9 cellular contexts compared by ENCODE assay signal in genomic region chr19:574658-575526, GRCh38. TPM values are rescaled to one million over a fixed set of nuclear protein-coding genes. Genes with fewer than 3 reads are reported as not detected.
DNase-seq lines count a peak whose midpoint lies in the region; ATAC-seq and TF ChIP-seq lines count a peak whose summit lies in the region.
"Had no signal": no experiment of that assay in that cellular context is flagged by ENCODE, and none has a peak within 500 bp of the region (broad histone marks: within the 10 kb centered on the region; RNA-seq: fewer than 3 reads in every experiment).

No MANE protein-coding gene starts in this region.

- no peak overlapping the region for H3K9ac ChIP-seq in OCI-LY3 (ENCODE audit: low read length)
- peak overlapping the region; percentile 25 to 27 for H3K9ac ChIP-seq in duodenal mucosa (ENCODE audit: low read depth in 1 of 2, low read length in 2 of 2)

- H3K4me3 ChIP-seq in OCI-LY3 (ENCODE audit: low read length) (peak overlapping the region; percentile 17; the same call in 1 of the 2 replicates), duodenal mucosa (ENCODE audit: low read depth in 1 of 2, low read length in 2 of 2) (peak overlapping the region; percentile 62 to 66), mucosa of descending colon (no peak overlapping the region)
- H3K4me3 ChIP-seq: SJSA1 had no signal

- H4K20me1 ChIP-seq in OCI-LY3 (ENCODE audit: insufficient read depth, low read length): peaks cover 66% of the 10 kb centered on the region

- no peak overlapping the region for H2AFZ ChIP-seq in OCI-LY3 (ENCODE audit: low read depth, low read length)

- TF ChIP-seq CTCF in OCI-LY3 (IDR thresholded peaks at IDR 0.05; ENCODE audit: low read depth, low read length) (no peak), mucosa of descending colon (IDR thresholded peaks at IDR 0.05) (no peak)

- H3K4me2 ChIP-seq in OCI-LY3 (ENCODE audit: low read length): peak overlapping the region; percentile 18

- H3K27ac ChIP-seq in OCI-LY3 (ENCODE audit: low read length) (no peak overlapping the region), duodenal mucosa (ENCODE audit: low read depth, low read length) (peak overlapping the region; percentile 30)
- H3K27ac ChIP-seq: SJSA1 had no signal

- ATAC-seq in mucosa of descending colon (peak; percentile 3), GM21619 (IDR thresholded peaks at IDR 0.05; ENCODE audit: unreplicated experiment) (no peak)

- intact Hi-C loops in mucosa of descending colon (cut with DNase I, micrococcal nuclease): no loop called here

- H3K27me3 ChIP-seq in OCI-LY3 (ENCODE audit: low read depth, low read length): no peaks in the 10 kb centered on the region
- H3K27me3 ChIP-seq in duodenal mucosa (ENCODE audit: control insufficient read depth in 1 of 2, insufficient read depth in 2 of 2, low read length in 2 of 2): no peaks in the 10 kb centered on the region
- H3K27me3 ChIP-seq: SJSA1 had no signal

- DNase-seq in GM03348 (ENCODE audit: low spot score) (peak; percentile 47), mucosa of descending colon (peak; percentile 40 to 56 (median 48)), LoVo (ENCODE audit: low spot score) (no peak), globus pallidus (ENCODE audit: low spot score) (no peak)
- no peak for DNase-seq in stimulated activated CD4-positive, alpha-beta T cell treated with anti-CD3 and anti-CD28 coated beads, Interleukin-15, amount 100 ng/mL, for 24 hours

- H3K79me2 ChIP-seq in OCI-LY3 (ENCODE audit: low read length): peaks cover 75% of the 10 kb centered on the region

- peaks cover 33% of the 10 kb centered on the region for H3K36me3 ChIP-seq in OCI-LY3 (replicated peaks; ENCODE audit: low read depth, low read length)
- peaks cover 0 to 7% of the 10 kb centered on the region in 2 donors for H3K36me3 ChIP-seq in duodenal mucosa (ENCODE audit: control insufficient read depth in 1 of 2, insufficient read depth in 2 of 2, low read length in 2 of 2)
- H3K36me3 ChIP-seq in mucosa of descending colon (ENCODE audit: low read depth): no peaks in the 10 kb centered on the region

- no peaks in the 10 kb centered on the region for H3K9me3 ChIP-seq in OCI-LY3 (ENCODE audit: insufficient read depth, low read length)
- H3K9me3 ChIP-seq in duodenal mucosa (ENCODE audit: control insufficient read depth in 1 of 2, low read length in 2 of 2): no peaks in the 10 kb centered on the region
- H3K9me3 ChIP-seq in mucosa of descending colon: no peaks in the 10 kb centered on the region

- H3K4me1 ChIP-seq in OCI-LY3 (ENCODE audit: low read length): peaks cover 17% of the 10 kb centered on the region
- H3K4me1 ChIP-seq in duodenal mucosa (ENCODE audit: control insufficient read depth in 1 of 2, insufficient read depth in 2 of 2, low read length in 2 of 2): peaks cover 14 to 35% of the 10 kb centered on the region in 2 donors
- H3K4me1 ChIP-seq in mucosa of descending colon (ENCODE audit: low read depth): peaks cover 31% of the 10 kb centered on the region

RNA-seq across cellular contexts. Expression of gene BSG, which starts 2.5 kb away (rescaled TPM):
- 1,000 to 10,000 TPM in 1 of 3 donors, 100 to 1,000 TPM in 2; 695 to 1,536 (median 896) TPM for total RNA-seq in mucosa of descending colon

RNA-seq across cellular contexts. Expression of gene HCN2, which starts 14.8 kb away (rescaled TPM):
- under 1 TPM; 0.12 to 0.89 (median 0.17) TPM for total RNA-seq in mucosa of descending colon

RNA-seq across cellular contexts. Expression of gene GZMM, which starts 31.0 kb away (rescaled TPM):
- total RNA-seq in mucosa of descending colon: 1 to 10 TPM in 2 of 3 donors, under 1 TPM in 1; 0.76 to 1.4 (median 1.4) TPM
- total RNA-seq: SJSA1 had no signal

RNA-seq across cellular contexts. Expression of gene CDC34, which starts 43.3 kb away (rescaled TPM):
- 10 to 100 TPM; 64.6 to 78.0 (median 71.2) TPM for total RNA-seq in mucosa of descending colon

RNA-seq across cellular contexts. Expression of gene POLRMT, which starts 58.4 kb away (rescaled TPM):
- total RNA-seq in mucosa of descending colon: 10 to 100 TPM; 48.3 to 61.1 (median 51.1) TPM

Comparison
In these comparisons a context has a peak if more than half of its experiments do, and no peak if none do; other contexts are left out.
1. DNase-seq: peak in GM03348 (single experiment) and mucosa of descending colon (3 of 3); none in stimulated activated CD4-positive, alpha-beta T cell treated with anti-CD3 and anti-CD28 coated beads, Interleukin-15, amount 100 ng/mL, for 24 hours (single experiment), LoVo (single experiment) and globus pallidus (single experiment).